In the genomic region with DNA sequence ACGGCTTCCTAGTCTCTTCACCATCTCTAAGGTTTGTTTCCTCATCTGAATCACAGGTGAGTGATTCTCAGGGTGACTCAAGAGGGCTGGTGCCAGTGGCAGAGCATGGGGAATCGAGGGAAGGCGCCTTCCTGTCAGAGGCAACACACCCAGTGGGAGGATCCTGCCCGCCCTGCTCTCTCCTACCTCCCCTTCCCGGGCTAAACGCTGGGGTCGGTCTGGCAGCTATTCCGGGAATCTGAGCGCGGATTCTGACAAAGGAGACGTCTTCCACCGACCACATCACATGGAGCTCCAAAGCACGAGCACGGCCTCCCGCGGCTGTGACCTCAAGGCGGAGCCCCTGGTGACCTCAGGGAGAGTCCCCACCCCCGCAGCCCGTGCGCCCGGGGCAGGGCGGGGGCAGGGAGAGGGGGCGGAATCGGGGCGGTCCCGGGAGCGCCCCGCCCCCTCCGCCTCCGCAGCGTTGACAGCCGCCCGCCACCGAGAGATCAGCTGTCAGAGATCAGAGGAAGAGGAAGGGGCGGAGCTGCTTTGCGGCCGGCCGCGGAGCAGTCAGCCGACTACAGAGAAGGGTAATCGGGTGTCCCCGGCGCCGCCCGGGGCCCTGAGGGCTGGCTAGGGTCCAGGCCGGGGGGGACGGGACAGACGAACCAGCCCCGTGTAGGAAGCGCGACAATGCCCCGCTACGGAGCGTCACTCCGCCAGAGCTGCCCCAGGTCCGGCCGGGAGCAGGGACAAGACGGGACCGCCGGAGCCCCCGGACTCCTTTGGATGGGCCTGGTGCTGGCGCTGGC, we compare ENCODE assay signal across 8 cellular contexts. TPM values are rescaled to one million over a fixed set of nuclear protein-coding genes. Genes with fewer than 3 reads are reported as not detected.
A peak's percentile ranks its signal among the peaks of the same experiment; 100 is the strongest.
DNase-seq lines count a peak whose midpoint lies in the region; ATAC-seq and TF ChIP-seq lines count a peak whose summit lies in the region.

Gene SMPD1, plus strand, starts transcription at position 554 of the 797 bp plus-strand sequence. Its CDS starts 125 bp downstream, at position 679.

- H3K27ac Mint-ChIP-seq in nephron: peak within 1 kb of the TSS; percentile 43 to 80 (median 76)

- H3K9me3 Mint-ChIP-seq in nephron: no peaks in the 10 kb centered on the region

- H3K27me3 Mint-ChIP-seq in nephron (ENCODE audit: low read depth): peaks cover 7% of the 10 kb centered on the region

- peaks cover 11% of the 10 kb centered on the region for H3K36me3 Mint-ChIP-seq in nephron (ENCODE audit: low read depth)

- peak within 1 kb of the TSS; percentile 79 to 96 (median 92) for H3K4me3 Mint-ChIP-seq in nephron

- DNase-seq in ELF-1 (ENCODE audit: low read depth, low spot score) (peak; percentile 94), H4 (ENCODE audit: low spot score) (peak; percentile 87), LNCaP clone FGC (ENCODE audit: low read depth) (peak; percentile 46), fibroblast of the aortic adventitia (ENCODE audit: low read depth) (peak; percentile 79)
- DNase-seq in activated effector memory CD4-positive, alpha-beta T cell treated with anti-CD3 and anti-CD28 coated beads, Interleukin-2, amount 50 U/mL, for 16 hours: peak; percentile 98
- DNase-seq in stimulated activated naive CD8-positive, alpha-beta T cell treated with anti-CD3 and anti-CD28 coated beads, Interleukin-15, Interleukin-2, amounts not matched to agents 100 U/mL and 50 U/mL, for 24 hours: peak; percentile 93

- ATAC-seq in stimulated activated naive CD8-positive, alpha-beta T cell treated with anti-CD3 and anti-CD28 coated beads, Interleukin-15, Interleukin-2, amounts not matched to agents 100 U/mL and 50 U/mL, for 24 hours: peak; percentile 86

- peaks cover 26% of the 10 kb centered on the region for H3K4me1 Mint-ChIP-seq in nephron

- TF ChIP-seq POLR2A in Raji (IDR thresholded peaks at IDR 0.05; ENCODE audit: insufficient read depth, low read depth, low read length): peak; percentile 71

- TF ChIP-seq CTCF in LNCaP clone FGC (IDR thresholded peaks at IDR 0.05; ENCODE audit: control insufficient read depth, extremely low read depth, insufficient read depth) (no peak), fibroblast of the aortic adventitia (IDR thresholded peaks at IDR 0.05; ENCODE audit: insufficient read depth, low read length) (no peak), nephron (IDR thresholded peaks at IDR 0.05; ENCODE audit: unreplicated experiment in 3 of 3) (no peak)

- H3K4me3 ChIP-seq in LNCaP clone FGC (ENCODE audit: low read depth, low read length) (peak within 1 kb of the TSS; percentile 75), fibroblast of the aortic adventitia (ENCODE audit: low read depth, low read length) (peak within 1 kb of the TSS; percentile 85)

RNA-seq across cellular contexts. Expression of gene SMPD1, which starts in this region (rescaled TPM):
- 44.5 and 80.7 TPM in 2 replicates for total RNA-seq in H4 (2014; rRNA removed; shearing (Covaris generic))
- 44.8 and 63.9 TPM in 2 replicates for total RNA-seq in fibroblast of the aortic adventitia (ENCODE audit: low replicate concordance)

Comparison
In these comparisons a context has a peak if more than half of its experiments do, and no peak if none do; other contexts are left out.
1. Peak in every context shown above with its lines: DNase-seq, ATAC-seq and H3K4me3 ChIP-seq.
2. DNase-seq: peak in every context shown above with its lines; median percentile 98 in activated effector memory CD4-positive, alpha-beta T cell treated with anti-CD3 and anti-CD28 coated beads, Interleukin-2, amount 50 U/mL, for 16 hours; 94 in ELF-1; 93 in stimulated activated naive CD8-positive, alpha-beta T cell treated with anti-CD3 and anti-CD28 coated beads, Interleukin-15, Interleukin-2, amounts not matched to agents 100 U/mL and 50 U/mL, for 24 hours; 87 in H4; 79 in fibroblast of the aortic adventitia; 46 in LNCaP clone FGC.